ENCODE assay signal across 8 cellular contexts in the genomic region with DNA sequence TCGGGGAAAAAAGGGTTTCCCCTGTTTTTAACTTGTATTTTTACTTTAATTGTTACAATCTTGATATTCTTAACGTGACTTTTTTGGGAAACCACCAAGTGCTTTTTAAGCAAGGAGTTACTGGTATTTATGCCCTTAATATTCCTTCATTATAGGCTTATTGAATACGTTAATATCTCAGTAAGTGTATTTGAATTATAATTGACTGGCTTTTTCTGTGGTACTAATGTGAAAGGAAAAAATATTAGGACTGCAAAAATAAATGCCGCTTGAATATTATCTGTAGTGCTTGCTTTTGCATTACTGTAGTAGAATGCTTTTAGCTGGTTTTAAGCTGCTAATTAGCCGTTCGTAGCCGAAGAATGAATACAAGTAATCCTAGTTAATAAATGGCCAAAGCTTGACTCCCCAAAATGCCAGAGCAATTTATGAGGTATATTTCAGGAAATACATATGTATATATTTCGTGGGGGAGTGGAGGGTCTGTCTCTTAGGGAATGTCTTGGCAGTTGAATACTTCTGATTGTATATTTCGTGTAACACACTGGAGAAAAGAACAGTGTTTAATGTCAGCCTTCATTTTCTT. TPM values are rescaled to one million over a fixed set of nuclear protein-coding genes. Genes with fewer than 3 reads are reported as not detected.
DNase-seq lines count a peak whose midpoint lies in the region; ATAC-seq, FAIRE-seq and TF ChIP-seq lines count a peak whose summit lies in the region.

No MANE protein-coding gene starts in this region.

- FAIRE-seq in GM12892 (lab: Jason Lieb, UNC): no peak

- H3K4me3 ChIP-seq in right atrium auricular region: peak overlapping the region; percentile 74 to 99
- peak overlapping the region; percentile 86 for H3K4me3 ChIP-seq in astrocyte of the cerebellum (ENCODE audit: low read depth, low read length)
- peak overlapping the region; percentile 67 for H3K4me3 ChIP-seq in lung
- peak overlapping the region; percentile 93 to 100 for H3K4me3 ChIP-seq in uterus

- in situ Hi-C loops in astrocyte of the cerebellum (cut with HindIII; ENCODE audit: low sequenced_read_pairs): loop anchor here (5.0 kb wide), 1 partner anchor 86 kb away; no protein-coding TSS in a partner anchor

- ATAC-seq in left ventricle myocardium superior (no peak), lung (ENCODE audit: insufficient read depth, low FRiP score) (no peak)

- H3K27me3 ChIP-seq in right atrium auricular region: no peaks in the 10 kb centered on the region
- H3K27me3 ChIP-seq in lung (ENCODE audit: control insufficient read depth, insufficient read depth): no peaks in the 10 kb centered on the region
- H3K27me3 ChIP-seq in uterus: no peaks in the 10 kb centered on the region

- 1 to 3% methylated on average over 9 of the region's 9 CpGs for WGBS in lung, 2 donors

- intact Hi-C loops in left ventricle myocardium superior (cut with micrococcal nuclease): no loop called here
- intact Hi-C loops in uterus (cut with DNase I; ENCODE audit: low total_unique reads): loop anchor here (10.0 kb wide), 1 partner anchor 48 kb away; no protein-coding TSS in a partner anchor
- intact Hi-C loops in head of caudate nucleus (cut with DNase I): no loop called here

- H3K4me1 ChIP-seq in right atrium auricular region: peaks cover 0 to 19% of the 10 kb centered on the region in 2 donors
- peaks cover 2 to 7% of the 10 kb centered on the region in 2 donors for H3K4me1 ChIP-seq in lung (ENCODE audit: control insufficient read depth in 2 of 2, insufficient read depth in 2 of 2, low read length in 2 of 2)
- H3K4me1 ChIP-seq in uterus: peaks cover 0 to 7% of the 10 kb centered on the region in 2 donors

- H3K9me3 ChIP-seq in right atrium auricular region (no peaks in the 10 kb centered on the region), lung (ENCODE audit: control insufficient read depth in 2 of 2, insufficient read depth in 1 of 2, low read length in 1 of 2) (no peaks in the 10 kb centered on the region), uterus (no peaks in the 10 kb centered on the region)

- DNase-seq in right atrium auricular region (ENCODE audit: low spot score) (no peak), left ventricle myocardium superior (no peak), astrocyte of the cerebellum (ENCODE audit: low read depth) (no peak), lung (ENCODE audit: low spot score) (no peak), uterus (no peak), GM12892 (ENCODE audit: insufficient read length) (no peak), head of caudate nucleus (no peak), mucosa of gallbladder (ENCODE audit: low spot score) (no peak)

- no peak for TF ChIP-seq POLR2A in uterus (IDR thresholded peaks at IDR 0.05)
- TF ChIP-seq POLR2A in GM12892 (IDR thresholded peaks at IDR 0.05; ENCODE audit: low read depth, low read length): no peak

- H3K27ac ChIP-seq in right atrium auricular region (peak overlapping the region; percentile 96 to 99), lung (ENCODE audit: low read depth in 1 of 2, low read length in 1 of 2) (peak overlapping the region in 1 of 2 donors; percentile 89), uterus (peak overlapping the region; percentile 98 to 99)

- TF ChIP-seq CTCF in right atrium auricular region (IDR thresholded peaks at IDR 0.05) (no peak), astrocyte of the cerebellum (IDR thresholded peaks at IDR 0.05; ENCODE audit: low read depth, low read length, missing control alignments) (no peak), lung (IDR thresholded peaks at IDR 0.05; ENCODE audit: control extremely low read depth, extremely low read depth) (no peak), uterus (IDR thresholded peaks at IDR 0.05) (no peak)

- H3K36me3 ChIP-seq in right atrium auricular region (peaks cover 6% of the 10 kb centered on the region), lung (ENCODE audit: control insufficient read depth in 2 of 2, insufficient read depth in 2 of 2, low read length in 2 of 2) (no peaks in the 10 kb centered on the region), uterus (no peaks in the 10 kb centered on the region)

RNA-seq across cellular contexts. Expression of gene PDCD4, which starts 1.3 kb away (rescaled TPM):
- 10 to 100 TPM; 22.1 to 22.6 TPM for total RNA-seq in right atrium auricular region
- total RNA-seq in left ventricle myocardium superior: 82.4 TPM
- total RNA-seq in lung: 100 to 1,000 TPM in 1 of 2 donors, 10 to 100 TPM in 1; 35.6 to 186 TPM
- 10 to 100 TPM; 26.7 to 31.4 TPM for polyA plus RNA-seq in lung
- 100 to 1,000 TPM in 3 of 4 donors, 10 to 100 TPM in 1; 17.4 to 157 (median 138) TPM for total RNA-seq in uterus
- polyA plus RNA-seq in GM12892 (2012; ENCODE audit: missing spikeins): 331 TPM
- total RNA-seq in mucosa of gallbladder: 150 TPM

RNA-seq across cellular contexts. Expression of gene BBIP1, which starts 45.9 kb away (rescaled TPM):
- 10 to 100 TPM; 18.2 to 23.1 TPM for total RNA-seq in right atrium auricular region
- 20.6 TPM for total RNA-seq in left ventricle myocardium superior
- 10 to 100 TPM; 27.5 to 42.4 TPM for total RNA-seq in lung
- polyA plus RNA-seq in lung: 10 to 100 TPM; 20.5 to 33.7 TPM
- 10 to 100 TPM in 3 of 4 donors, 1 to 10 TPM in 1; 10.0 to 36.4 (median 29.4) TPM for total RNA-seq in uterus
- 34.4 TPM for polyA plus RNA-seq in GM12892 (2012; ENCODE audit: missing spikeins)
- 23.7 TPM for total RNA-seq in mucosa of gallbladder

RNA-seq across cellular contexts. Expression of gene SHOC2, which starts 46.3 kb away (rescaled TPM):
- total RNA-seq in right atrium auricular region (10 to 100 TPM; 32.9 to 48.9 TPM), left ventricle myocardium superior (42.7 TPM), lung (10 to 100 TPM; 47.2 to 74.9 TPM), uterus (100 to 1,000 TPM in 2 of 4 donors, 10 to 100 TPM in 2; 21.3 to 114 (median 92.5) TPM), mucosa of gallbladder (75.1 TPM)
- polyA plus RNA-seq in lung: 10 to 100 TPM; 17.3 to 23.5 TPM
- 35.2 TPM for polyA plus RNA-seq in GM12892 (2012; ENCODE audit: missing spikeins)
